Comparison of ENCODE assay signal across 20 cellular contexts in the genomic region with DNA sequence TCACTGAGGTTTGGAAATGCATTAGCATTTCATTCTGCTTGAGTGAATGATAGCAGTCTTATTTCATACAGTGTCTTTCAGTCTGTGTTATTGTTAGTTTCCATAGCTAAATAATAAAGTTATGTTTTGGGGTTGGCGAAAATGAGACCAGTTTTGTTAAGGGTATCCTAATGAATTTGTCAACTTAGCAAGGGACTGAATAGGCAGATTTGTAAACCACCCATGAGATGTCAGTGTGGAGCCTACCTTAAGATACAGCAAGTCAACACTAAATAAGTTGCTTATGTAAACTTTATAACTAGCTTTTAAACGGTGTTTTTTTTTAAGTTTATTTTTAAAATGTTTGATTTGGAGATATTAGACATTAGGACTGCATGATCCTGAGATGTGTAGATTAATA. TPM values are rescaled to one million over a fixed set of nuclear protein-coding genes. Genes with fewer than 3 reads are reported as not detected.
DNase-seq lines count a peak whose midpoint lies in the region; ATAC-seq and FAIRE-seq lines count a peak whose summit lies in the region.
"Had no signal": no experiment of that assay in that cellular context is flagged by ENCODE, and none has a peak within 500 bp of the region (broad histone marks: within the 10 kb centered on the region; RNA-seq: fewer than 3 reads in every experiment).

No MANE protein-coding gene starts in this region.

- no peak overlapping the region for H3K27ac Mint-ChIP-seq in activated CD4-positive, alpha-beta T cell treated with anti-CD3 and anti-CD28 coated beads, Interleukin-2, amount 10 ng/mL, durations not matched to agents 24 days and 14 days
- peak overlapping the region; percentile 69 for H3K27ac Mint-ChIP-seq in activated T-helper 17 cell treated with anti-CD3 and anti-CD28 coated beads, Interleukin-2, amount 50 U/mL, for 72 hours
- H3K27ac Mint-ChIP-seq: CD8-positive, alpha-beta T cell; H9 had no signal

- H3K9me3 Mint-ChIP-seq in activated CD4-positive, alpha-beta T cell treated with anti-CD3 and anti-CD28 coated beads, Interleukin-2, amount 10 ng/mL, durations not matched to agents 24 days and 14 days, result no peaks in the 10 kb centered on the region
- H3K9me3 Mint-ChIP-seq in activated T-helper 17 cell treated with anti-CD3 and anti-CD28 coated beads, Interleukin-2, amount 50 U/mL, for 72 hours, result no peaks in the 10 kb centered on the region
- H3K9me3 Mint-ChIP-seq: CD8-positive, alpha-beta T cell; H9 had no signal

- peaks cover 11% of the 10 kb centered on the region for H3K4me1 Mint-ChIP-seq in activated CD4-positive, alpha-beta T cell treated with anti-CD3 and anti-CD28 coated beads, Interleukin-2, amount 10 ng/mL, durations not matched to agents 24 days and 14 days
- H3K4me1 Mint-ChIP-seq in activated T-helper 17 cell treated with anti-CD3 and anti-CD28 coated beads, Interleukin-2, amount 50 U/mL, for 72 hours, result peaks cover 14% of the 10 kb centered on the region
- H3K4me1 Mint-ChIP-seq: H9 had no signal

- intact Hi-C loops in activated CD4-positive, alpha-beta T cell treated with anti-CD3 and anti-CD28 coated beads, Interleukin-2, amount 10 ng/mL, durations not matched to agents 24 days and 14 days (cut with micrococcal nuclease), result no loop called here

- ATAC-seq in activated T-helper 17 cell treated with anti-CD3 and anti-CD28 coated beads, Interleukin-2, amount 50 U/mL, for 72 hours (replicated peaks), result no peak
- ATAC-seq in GM19328 (IDR thresholded peaks at IDR 0.05; ENCODE audit: unreplicated experiment), result no peak
- ATAC-seq: CD8-positive, alpha-beta T cell; GM12878; HepG2 had no signal

- in situ Hi-C loops in SK-MEL-5 (cut with HindIII; ENCODE audit: low pct_unique_long_range_greater_than_20kb, low sequenced_read_pairs), result no loop called here

- no peak overlapping the region for H3K4me3 Mint-ChIP-seq in activated CD4-positive, alpha-beta T cell treated with anti-CD3 and anti-CD28 coated beads, Interleukin-2, amount 10 ng/mL, durations not matched to agents 24 days and 14 days
- no peak overlapping the region for H3K4me3 Mint-ChIP-seq in activated T-helper 17 cell treated with anti-CD3 and anti-CD28 coated beads, Interleukin-2, amount 50 U/mL, for 72 hours
- H3K4me3 Mint-ChIP-seq: CD8-positive, alpha-beta T cell; H9 had no signal

- no peaks in the 10 kb centered on the region for H3K27me3 Mint-ChIP-seq in activated CD4-positive, alpha-beta T cell treated with anti-CD3 and anti-CD28 coated beads, Interleukin-2, amount 10 ng/mL, durations not matched to agents 24 days and 14 days
- H3K27me3 Mint-ChIP-seq in activated T-helper 17 cell treated with anti-CD3 and anti-CD28 coated beads, Interleukin-2, amount 50 U/mL, for 72 hours, result no peaks in the 10 kb centered on the region

- peaks cover 59% of the 10 kb centered on the region for H3K36me3 Mint-ChIP-seq in activated CD4-positive, alpha-beta T cell treated with anti-CD3 and anti-CD28 coated beads, Interleukin-2, amount 10 ng/mL, durations not matched to agents 24 days and 14 days (ENCODE audit: low read depth)
- peaks cover 84% of the 10 kb centered on the region for H3K36me3 Mint-ChIP-seq in activated T-helper 17 cell treated with anti-CD3 and anti-CD28 coated beads, Interleukin-2, amount 50 U/mL, for 72 hours (ENCODE audit: low read depth)

- DNase-seq in activated CD4-positive, alpha-beta T cell treated with anti-CD3 and anti-CD28 coated beads, Interleukin-2, amount 10 ng/mL, durations not matched to agents 24 days and 14 days, result peak; percentile 6
- DNase-seq in activated CD4-positive, alpha-beta T cell treated with anti-CD3 and anti-CD28 coated beads, Interleukin-2, amount 50 U/mL, for 48 hours, result no peak
- DNase-seq in COLO829 (ENCODE audit: low spot score) (peak; percentile 19), SK-MEL-5 (ENCODE audit: low read depth, low spot score) (peak; percentile 4), RCC 7860 (ENCODE audit: low spot score) (no peak), NCI-H2171 (lab: John Stamatoyannopoulos, UW) (no peak)
- DNase-seq: 8988T; CD8-positive, alpha-beta T cell; COR-L47; DMS 273 treated with DMSO at 0.1 percent for 48 hours; DMS53; DND-41; EL; H9 had no signal

- FAIRE-seq in RCC 7860 (lab: Jason Lieb, UNC), result no peak
- FAIRE-seq: GM12878, H1, HepG2, HTR-8/SVneo had no signal

RNA-seq across cellular contexts. Expression of a gene that starts 11.9 kb away (rescaled TPM):
- total RNA-seq in activated CD4-positive, alpha-beta T cell treated with anti-CD3 and anti-CD28 coated beads, Interleukin-2, amount 10 ng/mL, durations not matched to agents 24 days and 14 days, result 36.4 and 38.7 TPM in 2 replicates
- total RNA-seq in SK-MEL-5 (2014; rRNA removed; shearing (Covaris generic)), result 31.1 and 32.2 TPM in 2 replicates
- 17.4 and 19.3 TPM in 2 replicates for polyA plus RNA-seq in SK-MEL-5 (2015; cell fraction: cytosol; rRNA removed)
- polyA plus RNA-seq in SK-MEL-5 (2015; cell fraction: nucleus; rRNA removed), result 85.3 and 92.3 TPM in 2 replicates
- 10 to 100 TPM; 30.9 to 38.0 TPM for total RNA-seq in activated T-helper 17 cell treated with anti-CD3 and anti-CD28 coated beads, Interleukin-2, amount 50 U/mL, for 72 hours

Comparison
In these comparisons a context has a peak if more than half of its experiments do, and no peak if none do; other contexts are left out.
1. DNase-seq: peak in activated CD4-positive, alpha-beta T cell treated with anti-CD3 and anti-CD28 coated beads, Interleukin-2, amount 10 ng/mL, durations not matched to agents 24 days and 14 days (single experiment), COLO829 (single experiment) and SK-MEL-5 (single experiment); none in activated CD4-positive, alpha-beta T cell treated with anti-CD3 and anti-CD28 coated beads, Interleukin-2, amount 50 U/mL, for 48 hours (0 of 2), RCC 7860 (single experiment) and NCI-H2171 (single experiment).